19 cellular contexts compared by ENCODE assay signal in the genomic region with DNA sequence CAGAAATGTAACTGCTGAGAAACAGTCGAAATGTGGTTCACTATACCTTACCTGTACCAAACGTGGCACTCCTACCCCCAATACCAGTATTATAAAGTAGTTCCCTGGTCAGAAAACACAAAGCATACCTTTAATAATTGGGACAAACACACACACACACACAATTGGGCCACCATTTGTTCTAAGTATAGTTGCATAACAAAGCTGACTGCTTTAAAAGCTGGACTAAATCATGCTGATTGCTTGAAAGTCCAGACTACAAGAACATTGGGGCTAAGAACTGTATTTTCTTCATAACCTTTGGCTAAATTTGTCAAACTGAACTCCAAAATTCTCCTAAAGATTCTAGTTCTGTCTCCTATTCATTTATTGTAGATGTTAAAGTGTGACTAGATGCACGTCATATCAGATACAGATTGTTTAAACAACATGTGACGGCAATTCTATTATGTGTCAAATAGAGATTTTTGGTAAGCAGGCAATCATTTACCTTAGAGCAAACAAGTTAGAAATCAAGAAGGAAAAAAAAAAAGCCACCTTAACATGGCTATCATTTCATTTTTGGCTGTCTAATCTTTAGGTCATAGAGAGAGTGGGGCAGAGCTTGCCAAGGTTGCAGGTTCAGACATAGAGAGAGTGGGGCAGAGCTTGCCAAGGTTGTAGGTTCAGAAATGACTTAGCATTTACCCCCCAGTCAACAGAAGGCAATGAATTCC.
"Had no signal": no experiment of that assay in that cellular context is flagged by ENCODE, and none has a peak within 500 bp of the region (broad histone marks: within the 10 kb centered on the region; RNA-seq: fewer than 3 reads in every experiment).

No MANE protein-coding gene starts in this region.

- H3K4me1 Mint-ChIP-seq: activated naive CD4-positive, alpha-beta T cell treated with anti-CD3 and anti-CD28 coated beads, Interleukin-2, amount 10 ng/mL, durations not matched to agents 7 days and 5 days; activated T-helper 17 cell treated with anti-CD3 and anti-CD28 coated beads, Interleukin-2, amount 50 U/mL, for 72 hours; central memory CD8-positive, alpha-beta T cell had no signal

- H3K9me3 Mint-ChIP-seq: activated naive CD4-positive, alpha-beta T cell treated with anti-CD3 and anti-CD28 coated beads, Interleukin-2, amount 10 ng/mL, durations not matched to agents 7 days and 5 days; activated T-helper 17 cell treated with anti-CD3 and anti-CD28 coated beads, Interleukin-2, amount 50 U/mL, for 72 hours; central memory CD8-positive, alpha-beta T cell; nephron progenitor cell; WTC11 had no signal

- H3K4me3 Mint-ChIP-seq: activated naive CD4-positive, alpha-beta T cell treated with anti-CD3 and anti-CD28 coated beads, Interleukin-2, amount 10 ng/mL, durations not matched to agents 7 days and 5 days; activated T-helper 17 cell treated with anti-CD3 and anti-CD28 coated beads, Interleukin-2, amount 50 U/mL, for 72 hours; central memory CD8-positive, alpha-beta T cell; nephron progenitor cell; WTC11 had no signal

- H3K27ac Mint-ChIP-seq: activated naive CD4-positive, alpha-beta T cell treated with anti-CD3 and anti-CD28 coated beads, Interleukin-2, amount 10 ng/mL, durations not matched to agents 7 days and 5 days; activated T-helper 17 cell treated with anti-CD3 and anti-CD28 coated beads, Interleukin-2, amount 50 U/mL, for 72 hours; nephron progenitor cell; WTC11 had no signal

- H3K4me1 ChIP-seq: testis had no signal

- H3K27me3 ChIP-seq: adrenal gland, gastroesophageal sphincter, testis had no signal

- H3K9me3 ChIP-seq: adrenal gland, gastroesophageal sphincter, testis had no signal

- H3K27ac ChIP-seq: adrenal gland, epithelial cell of prostate, gastroesophageal sphincter, testis had no signal

- H3K36me3 Mint-ChIP-seq: activated naive CD4-positive, alpha-beta T cell treated with anti-CD3 and anti-CD28 coated beads, Interleukin-2, amount 10 ng/mL, durations not matched to agents 7 days and 5 days; WTC11 had no signal

- H3K4me3 ChIP-seq: adrenal gland, gastroesophageal sphincter, testis had no signal

- ATAC-seq: activated T-helper 17 cell treated with anti-CD3 and anti-CD28 coated beads, Interleukin-2, amount 50 U/mL, for 72 hours; gastroesophageal sphincter; stimulated activated naive CD8-positive, alpha-beta T cell treated with anti-CD3 and anti-CD28 coated beads, Interleukin-15, Interleukin-2, amounts not matched to agents 100 U/mL and 50 U/mL, for 24 hours; WTC11 had no signal

- DNase-seq: activated CD4-positive, alpha-beta T cell treated with anti-CD3 and anti-CD28 coated beads for 48 hours; activated naive CD4-positive, alpha-beta T cell treated with anti-CD3 and anti-CD28 coated beads, Interleukin-2, amount 10 ng/mL, durations not matched to agents 7 days and 5 days; activated T-cell treated with anti-CD3 and anti-CD28 coated beads for 4 hours; adrenal gland; cortex of kidney; effector CD8-positive, alpha-beta T cell; hippocampal formation; mesenchymal stem cell; nephron progenitor cell; stimulated activated CD4-positive, alpha-beta T cell treated with anti-CD3 and anti-CD28 coated beads, Interleukin-2, amount 100 ng/mL, for 48 hours; stimulated activated CD8-positive, alpha-beta memory T cell treated with anti-CD3 and anti-CD28 coated beads, Interleukin-4, amount 100 ng/mL, for 48 hours; stimulated activated naive CD8-positive, alpha-beta T cell treated with anti-CD3 and anti-CD28 coated beads, Interleukin-15, Interleukin-2, amounts not matched to agents 100 U/mL and 50 U/mL, for 24 hours; T-helper 1 cell; testis had no signal

- H3K36me3 ChIP-seq: adrenal gland, gastroesophageal sphincter had no signal

- H3K27me3 Mint-ChIP-seq: activated naive CD4-positive, alpha-beta T cell treated with anti-CD3 and anti-CD28 coated beads, Interleukin-2, amount 10 ng/mL, durations not matched to agents 7 days and 5 days; activated T-helper 17 cell treated with anti-CD3 and anti-CD28 coated beads, Interleukin-2, amount 50 U/mL, for 72 hours; central memory CD8-positive, alpha-beta T cell had no signal
